Comparison of ENCODE assay signal across 9 cellular contexts in the genomic region with DNA sequence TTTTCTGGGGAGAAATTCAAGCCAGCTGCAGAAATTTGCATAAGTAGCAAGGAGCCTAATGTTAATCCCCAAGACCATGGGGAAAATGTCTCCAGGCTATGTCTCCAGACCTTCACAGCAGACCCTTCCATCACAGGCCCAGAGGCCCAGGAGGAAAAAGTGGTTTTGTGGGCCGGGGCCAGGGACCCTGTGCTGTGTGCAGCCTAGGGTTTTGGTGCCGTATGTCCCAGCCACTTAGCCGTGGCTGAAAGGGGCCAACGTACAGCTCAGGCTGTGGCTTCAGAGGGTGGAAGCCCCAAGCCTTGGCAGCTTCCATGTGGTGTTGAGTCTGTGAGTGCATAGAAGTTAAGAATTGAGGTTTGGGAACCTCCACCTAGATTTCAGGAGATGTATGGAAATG. TPM values are rescaled to one million over a fixed set of nuclear protein-coding genes. Genes with fewer than 3 reads are reported as not detected.
"Had no signal": no experiment of that assay in that cellular context is flagged by ENCODE, and none has a peak within 500 bp of the region (broad histone marks: within the 10 kb centered on the region; RNA-seq: fewer than 3 reads in every experiment).

No MANE protein-coding gene starts in this region.

RNA-seq across cellular contexts. Expression of a gene that starts 29.7 kb away (rescaled TPM):
- total RNA-seq: activated CD4-positive, alpha-beta memory T cell treated with anti-CD3 and anti-CD28 coated beads, Interleukin-2, amount 10 ng/mL, durations not matched to agents 7 days and 5 days; activated CD4-positive, alpha-beta T cell treated with anti-CD3 and anti-CD28 coated beads for 36 hours; activated CD4-positive, alpha-beta T cell treated with anti-CD3 and anti-CD28 coated beads, Interleukin-2, amount 10 ng/mL, durations not matched to agents 7 days and 5 days; activated CD8-positive, alpha-beta T cell treated with anti-CD3 and anti-CD28 coated beads, Interleukin-2, amount 10 ng/mL, durations not matched to agents 7 days and 5 days; activated naive CD4-positive, alpha-beta T cell treated with anti-CD3 and anti-CD28 coated beads for 36 hours; activated naive CD4-positive, alpha-beta T cell treated with anti-CD3 and anti-CD28 coated beads, Interleukin-2, amount 50 U/mL, for 72 hours; activated naive CD8-positive, alpha-beta T cell treated with anti-CD3 and anti-CD28 coated beads for 36 hours; T-helper 1 cell treated with Interleukin-12 subunit alpha and Interleukin-12 subunit beta and Interleukin-4 antibody, amounts not matched to agents 30 ng/mL and 1 ng/mL, for 36 hours; T-helper 2 cell treated with Interferon-gamma antibody and Interleukin-4, amounts not matched to agents 100 ng/mL and 5 ng/mL, for 36 hours had no signal
